In the genomic region with DNA sequence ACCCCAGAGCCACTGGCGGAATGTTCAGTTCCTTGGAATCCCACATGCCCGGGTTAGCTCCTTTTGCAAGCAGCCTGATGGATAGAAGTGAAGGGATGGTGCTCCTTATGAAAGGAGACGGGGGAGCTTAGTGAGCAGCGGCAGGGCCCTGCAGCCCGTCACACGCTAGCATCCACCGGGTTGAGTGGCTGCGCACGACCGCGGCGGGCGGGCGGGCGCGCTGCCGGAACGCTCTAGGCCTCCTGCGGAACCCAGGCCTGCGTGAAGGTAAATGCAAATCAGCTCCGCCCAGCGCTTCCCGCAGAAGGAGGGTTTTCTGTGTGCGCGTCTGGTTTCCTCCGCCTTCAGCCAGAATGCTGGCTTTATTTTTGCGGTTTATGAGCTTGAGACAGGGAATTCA, we compare ENCODE assay signal across 8 cellular contexts. TPM values are rescaled to one million over a fixed set of nuclear protein-coding genes. Genes with fewer than 3 reads are reported as not detected.
DNase-seq lines count a peak whose midpoint lies in the region; ATAC-seq, FAIRE-seq and TF ChIP-seq lines count a peak whose summit lies in the region.

No MANE protein-coding gene starts in this region.

- peak overlapping the region; percentile 8 to 63 (median 39) for H3K4me3 Mint-ChIP-seq in brain

- H3K27me3 ChIP-seq in GM06990 (replicated peaks; ENCODE audit: control insufficient read depth, insufficient read depth, low read length) (no peaks in the 10 kb centered on the region; the same call in 1 of the 2 replicates), mucosa of rectum (ENCODE audit: control insufficient read depth in 2 of 2, insufficient read depth in 2 of 2, low read length in 2 of 2) (peaks cover 6 to 9% of the 10 kb centered on the region in 2 donors)

- ATAC-seq in HG02884 (IDR thresholded peaks at IDR 0.05; ENCODE audit: unreplicated experiment) (no peak), GM21717 (IDR thresholded peaks at IDR 0.05; ENCODE audit: unreplicated experiment) (no peak), HG03045 (IDR thresholded peaks at IDR 0.05; ENCODE audit: unreplicated experiment) (no peak)

- TF ChIP-seq CTCF in GM06990 (IDR thresholded peaks at IDR 0.05; ENCODE audit: insufficient read depth, low read length, poor library complexity, severe bottlenecking) (no peak), brain (conservative IDR thresholded peaks at IDR 0.05) (no peak)

- H3K4me1 ChIP-seq in mucosa of rectum (ENCODE audit: control insufficient read depth in 2 of 2, insufficient read depth in 2 of 2, low read length in 2 of 2) = peaks cover 3 to 5% of the 10 kb centered on the region in 2 donors

- H3K27ac Mint-ChIP-seq in brain = no peak overlapping the region

- H3K36me3 ChIP-seq in GM06990 (ENCODE audit: control insufficient read depth, insufficient read depth, low read length) = no peaks in the 10 kb centered on the region
- no peaks in the 10 kb centered on the region for H3K36me3 ChIP-seq in mucosa of rectum (ENCODE audit: control insufficient read depth in 2 of 2, insufficient read depth in 2 of 2, low read length in 2 of 2)

- H3K9me3 ChIP-seq in mucosa of rectum (ENCODE audit: control insufficient read depth in 2 of 2, low read length in 2 of 2) = no peaks in the 10 kb centered on the region

- no peaks in the 10 kb centered on the region for H3K9me3 Mint-ChIP-seq in brain

- peak; percentile 46 for DNase-seq in GM06990 (ENCODE audit: extremely low read depth, insufficient read length)
- DNase-seq in NCI-H748 (lab: John Stamatoyannopoulos, UW; ENCODE audit: unreplicated experiment) = peak; percentile 77
- no peak for DNase-seq in H54 (ENCODE audit: insufficient read length, low spot score)

- no peaks in the 10 kb centered on the region for H3K36me3 Mint-ChIP-seq in brain

- peaks cover 55% of the 10 kb centered on the region for H3K27me3 Mint-ChIP-seq in brain

- no peak overlapping the region for H3K9ac ChIP-seq in mucosa of rectum (ENCODE audit: low read depth in 1 of 2, low read length in 2 of 2)

- no peak for TF ChIP-seq POLR2A in H54 (IDR thresholded peaks at IDR 0.05; ENCODE audit: low read depth, low read length)

- H3K4me1 Mint-ChIP-seq in brain = peaks cover 11% of the 10 kb centered on the region

- no peak overlapping the region for H3K27ac ChIP-seq in mucosa of rectum (ENCODE audit: low read depth in 2 of 2, low read length in 2 of 2)

- no peak for FAIRE-seq in H54 (lab: Jason Lieb, UNC)

- H3K4me3 ChIP-seq in GM06990 (replicated peaks; ENCODE audit: low read depth, low read length) = no peak overlapping the region
- peak overlapping the region; percentile 47 to 65 for H3K4me3 ChIP-seq in mucosa of rectum (ENCODE audit: low read length in 2 of 2)

RNA-seq across cellular contexts. Expression of gene IL12B, which starts 19.8 kb away (rescaled TPM):
- not detected for polyA plus RNA-seq in brain (ENCODE audit: insufficient read depth, low read depth, low replicate concordance)

RNA-seq across cellular contexts. Expression of gene UBLCP1, which starts 47.4 kb away (rescaled TPM):
- 7.2 TPM for polyA plus RNA-seq in brain (ENCODE audit: insufficient read depth, low read depth, low replicate concordance)
